26 cellular contexts compared by ENCODE assay signal in genomic region chr1:155107309-155108283, GRCh38. TPM values are rescaled to one million over a fixed set of nuclear protein-coding genes. Genes with fewer than 3 reads are reported as not detected.
"Had no signal": no experiment of that assay in that cellular context is flagged by ENCODE, and none has a peak within 500 bp of the region (broad histone marks: within the 10 kb centered on the region; RNA-seq: fewer than 3 reads in every experiment).

No MANE protein-coding gene starts in this region.

- H3K4me3 Mint-ChIP-seq: activated CD8-positive, alpha-beta T cell treated with anti-CD3 and anti-CD28 coated beads, Interleukin-2, amount 10 ng/mL, durations not matched to agents 7 days and 5 days; activated naive CD8-positive, alpha-beta T cell; activated T-cell treated with anti-CD3 and anti-CD28 coated beads, Interleukin-2, amount 50 U/mL, for 24 hours; activated T-helper 17 cell treated with anti-CD3 and anti-CD28 coated beads, Interleukin-2, amount 50 U/mL, for 72 hours; immature natural killer cell; mesothelial cell of epicardium; natural killer cell; stimulated activated naive CD8-positive, alpha-beta T cell treated with anti-CD3 and anti-CD28 coated beads, Interleukin-15, amount 100 ng/mL, for 72 hours had no signal

- H3K9me3 ChIP-seq: adrenal gland, breast epithelium, left ventricle myocardium inferior, tibial artery had no signal

- H3K4me1 Mint-ChIP-seq: activated T-helper 17 cell treated with anti-CD3 and anti-CD28 coated beads, Interleukin-2, amount 50 U/mL, for 72 hours; immature natural killer cell; natural killer cell; stimulated activated naive CD8-positive, alpha-beta T cell treated with anti-CD3 and anti-CD28 coated beads, Interleukin-15, amount 100 ng/mL, for 72 hours had no signal

- DNase-seq: activated CD4-positive, alpha-beta T cell treated with anti-CD3 and anti-CD28 coated beads for 1 hour; activated CD4-positive, alpha-beta T cell treated with anti-CD3 and anti-CD28 coated beads, Interleukin-2, amount 50 U/mL, for 1 hour; activated CD8-positive, alpha-beta T cell treated with anti-CD3 and anti-CD28 coated beads, Interleukin-2, amount 10 ng/mL, durations not matched to agents 7 days and 5 days; activated T-cell treated with anti-CD3 and anti-CD28 coated beads, Interleukin-2, amount 50 U/mL, for 24 hours; adrenal gland; cerebellar nuclear complex; foreskin fibroblast; immature natural killer cell; left ventricle myocardium inferior; mammary epithelial cell; natural killer cell; retina; stimulated activated CD4-positive, alpha-beta T cell treated with anti-CD3 and anti-CD28 coated beads, Interleukin-4, amount 100 ng/mL, for 4 hours; stimulated activated naive CD8-positive, alpha-beta T cell treated with anti-CD3 and anti-CD28 coated beads, Interleukin-15, amount 100 ng/mL, for 72 hours; tibial artery had no signal

- H3K4me1 ChIP-seq: adrenal gland, breast epithelium, tibial artery had no signal

- H3K9me3 Mint-ChIP-seq: activated T-cell treated with anti-CD3 and anti-CD28 coated beads, Interleukin-2, amount 50 U/mL, for 24 hours; activated T-helper 17 cell treated with anti-CD3 and anti-CD28 coated beads, Interleukin-2, amount 50 U/mL, for 72 hours; immature natural killer cell; mesothelial cell of epicardium; natural killer cell; stimulated activated naive CD8-positive, alpha-beta T cell treated with anti-CD3 and anti-CD28 coated beads, Interleukin-15, amount 100 ng/mL, for 72 hours had no signal

- FAIRE-seq: astrocyte, endometrium had no signal

- H3K36me3 ChIP-seq: adrenal gland, breast epithelium, left ventricle myocardium inferior, tibial artery had no signal

- H3K27me3 ChIP-seq: adrenal gland, breast epithelium had no signal

- ATAC-seq: activated CD8-positive, alpha-beta T cell treated with anti-CD3 and anti-CD28 coated beads, Interleukin-2, amount 10 ng/mL, durations not matched to agents 7 days and 5 days; activated T-helper 17 cell treated with anti-CD3 and anti-CD28 coated beads, Interleukin-2, amount 50 U/mL, for 72 hours; natural killer cell; stimulated activated naive CD8-positive, alpha-beta T cell treated with anti-CD3 and anti-CD28 coated beads, Interleukin-15, amount 100 ng/mL, for 72 hours had no signal

- H3K36me3 Mint-ChIP-seq: activated naive CD8-positive, alpha-beta T cell; immature natural killer cell; mesothelial cell of epicardium; natural killer cell had no signal

- H3K4me3 ChIP-seq: adrenal gland, breast epithelium, coronary artery, left ventricle myocardium inferior, tibial artery had no signal

- H3K27ac ChIP-seq: adrenal gland, breast epithelium, coronary artery, left ventricle myocardium inferior, tibial artery, VCaP had no signal

- H3K27me3 Mint-ChIP-seq: activated naive CD8-positive, alpha-beta T cell; activated T-cell treated with anti-CD3 and anti-CD28 coated beads, Interleukin-2, amount 50 U/mL, for 24 hours; activated T-helper 17 cell treated with anti-CD3 and anti-CD28 coated beads, Interleukin-2, amount 50 U/mL, for 72 hours; stimulated activated naive CD8-positive, alpha-beta T cell treated with anti-CD3 and anti-CD28 coated beads, Interleukin-15, amount 100 ng/mL, for 72 hours had no signal

- H3K27ac Mint-ChIP-seq: activated CD8-positive, alpha-beta T cell treated with anti-CD3 and anti-CD28 coated beads, Interleukin-2, amount 10 ng/mL, durations not matched to agents 7 days and 5 days; activated naive CD8-positive, alpha-beta T cell; activated T-cell treated with anti-CD3 and anti-CD28 coated beads, Interleukin-2, amount 50 U/mL, for 24 hours; activated T-helper 17 cell treated with anti-CD3 and anti-CD28 coated beads, Interleukin-2, amount 50 U/mL, for 72 hours; immature natural killer cell; mesothelial cell of epicardium; natural killer cell; progenitor cell of endocrine pancreas had no signal

RNA-seq across cellular contexts. Expression of gene EFNA1, which starts 20.1 kb away (rescaled TPM):
- total RNA-seq: activated CD8-positive, alpha-beta T cell treated with anti-CD3 and anti-CD28 coated beads, Interleukin-2, amount 10 ng/mL, durations not matched to agents 7 days and 5 days; fibroblast of lung; T-helper 2 cell treated with Interferon-gamma antibody and Interleukin-4, amounts not matched to agents 100 ng/mL and 5 ng/mL, for 36 hours had no signal
